In genomic region chr13:51636349-51636890, GRCh38 we compare ENCODE assay signal across 1 cellular context.
TF ChIP-seq lines count a peak whose summit lies in the region.

No MANE protein-coding gene starts in this region.

TF ChIP-seq in IMR-90, 13 proteins besides CTCF, POLR2A, EP300 and RAD21 (continued from another document):
- TF ChIP-seq ELK1 (IDR thresholded peaks at IDR 0.05; ENCODE audit: borderline replicate concordance, low read depth, low read length) (no peak), CHD1 (IDR thresholded peaks at IDR 0.05; ENCODE audit: low read depth, low read length) (no peak), MAFK (IDR thresholded peaks at IDR 0.05; ENCODE audit: low read depth, low read length) (no peak), MAZ (IDR thresholded peaks at IDR 0.05; ENCODE audit: borderline replicate concordance, low read depth, low read length) (no peak), MXI1 (IDR thresholded peaks at IDR 0.05; ENCODE audit: borderline replicate concordance, low read depth, low read length) (no peak), BHLHE40 (IDR thresholded peaks at IDR 0.05; ENCODE audit: low read depth, low read length) (no peak), NFE2L2 (IDR thresholded peaks at IDR 0.05; ENCODE audit: low read depth, low read length) (no peak), SMC3 (IDR thresholded peaks at IDR 0.05; ENCODE audit: low read depth, low read length) (no peak)
- TF ChIP-seq, protein P1, sequence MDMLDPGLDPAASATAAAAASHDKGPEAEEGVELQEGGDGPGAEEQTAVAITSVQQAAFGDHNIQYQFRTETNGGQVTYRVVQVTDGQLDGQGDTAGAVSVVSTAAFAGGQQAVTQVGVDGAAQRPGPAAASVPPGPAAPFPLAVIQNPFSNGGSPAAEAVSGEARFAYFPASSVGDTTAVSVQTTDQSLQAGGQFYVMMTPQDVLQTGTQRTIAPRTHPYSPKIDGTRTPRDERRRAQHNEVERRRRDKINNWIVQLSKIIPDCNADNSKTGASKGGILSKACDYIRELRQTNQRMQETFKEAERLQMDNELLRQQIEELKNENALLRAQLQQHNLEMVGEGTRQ (IDR thresholded peaks at IDR 0.05; ENCODE audit: low read depth, low read length): no peak
TF ChIP-seq in IMR-90: peak in this region for 0.
